1 cellular context compared by ENCODE assay signal in the genomic region with DNA sequence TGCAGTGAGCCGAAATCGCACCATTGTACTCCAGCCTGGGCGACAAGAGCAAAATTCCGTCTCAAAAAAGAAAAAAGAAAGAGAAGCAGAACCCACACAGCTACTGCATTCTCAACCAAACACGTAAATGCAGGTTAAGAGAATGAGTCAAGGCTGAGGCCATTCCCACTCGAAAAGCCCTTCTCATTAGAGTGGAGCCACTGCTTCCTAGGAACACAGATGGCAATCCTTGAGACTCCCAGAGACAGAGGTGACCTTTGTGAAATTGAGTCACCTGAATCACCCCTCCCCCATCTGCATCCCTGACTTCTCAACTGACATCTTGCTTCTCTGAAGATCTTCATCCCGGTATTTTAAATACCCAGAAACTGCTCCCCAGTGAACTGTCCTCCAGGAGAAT.
TF ChIP-seq lines count a peak whose summit lies in the region.

No MANE protein-coding gene starts in this region.

TF ChIP-seq in WTC11, 78 proteins besides CTCF, POLR2A, EP300 and RAD21:
- TF ChIP-seq ZNF416 (CRISPR knock-in tag; IDR thresholded peaks at IDR 0.05) (no peak), ZNF317 (CRISPR knock-in tag; IDR thresholded peaks at IDR 0.05; ENCODE audit: borderline replicate concordance, low read depth) (no peak), IRF2 (CRISPR knock-in tag; IDR thresholded peaks at IDR 0.05; ENCODE audit: borderline replicate concordance, low read depth) (no peak), GRHL2 (CRISPR knock-in tag; IDR thresholded peaks at IDR 0.05; ENCODE audit: insufficient replicate concordance, severe bottlenecking) (no peak), ZBTB21 (CRISPR knock-in tag; IDR thresholded peaks at IDR 0.05; ENCODE audit: borderline replicate concordance) (no peak), ZNF219 (CRISPR knock-in tag; IDR thresholded peaks at IDR 0.05; ENCODE audit: borderline replicate concordance) (no peak), ZNF396 (CRISPR knock-in tag; IDR thresholded peaks at IDR 0.05; ENCODE audit: borderline replicate concordance) (no peak), ZNF232 (CRISPR knock-in tag; IDR thresholded peaks at IDR 0.05) (no peak), ZNF121 (CRISPR knock-in tag; IDR thresholded peaks at IDR 0.05) (no peak), NR3C1 (CRISPR knock-in tag; conservative IDR thresholded peaks at IDR 0.05; ENCODE audit: low read depth) (no peak), GABPB1 (CRISPR knock-in tag; IDR thresholded peaks at IDR 0.05) (no peak), TCF7 (CRISPR knock-in tag; IDR thresholded peaks at IDR 0.05; ENCODE audit: low read depth) (no peak)
- TF ChIP-seq, protein P1, sequence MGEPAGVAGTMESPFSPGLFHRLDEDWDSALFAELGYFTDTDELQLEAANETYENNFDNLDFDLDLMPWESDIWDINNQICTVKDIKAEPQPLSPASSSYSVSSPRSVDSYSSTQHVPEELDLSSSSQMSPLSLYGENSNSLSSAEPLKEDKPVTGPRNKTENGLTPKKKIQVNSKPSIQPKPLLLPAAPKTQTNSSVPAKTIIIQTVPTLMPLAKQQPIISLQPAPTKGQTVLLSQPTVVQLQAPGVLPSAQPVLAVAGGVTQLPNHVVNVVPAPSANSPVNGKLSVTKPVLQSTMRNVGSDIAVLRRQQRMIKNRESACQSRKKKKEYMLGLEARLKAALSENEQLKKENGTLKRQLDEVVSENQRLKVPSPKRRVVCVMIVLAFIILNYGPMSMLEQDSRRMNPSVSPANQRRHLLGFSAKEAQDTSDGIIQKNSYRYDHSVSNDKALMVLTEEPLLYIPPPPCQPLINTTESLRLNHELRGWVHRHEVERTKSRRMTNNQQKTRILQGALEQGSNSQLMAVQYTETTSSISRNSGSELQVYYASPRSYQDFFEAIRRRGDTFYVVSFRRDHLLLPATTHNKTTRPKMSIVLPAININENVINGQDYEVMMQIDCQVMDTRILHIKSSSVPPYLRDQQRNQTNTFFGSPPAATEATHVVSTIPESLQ (CRISPR knock-in tag; IDR thresholded peaks at IDR 0.05), result no peak
- TF ChIP-seq, protein P2, sequence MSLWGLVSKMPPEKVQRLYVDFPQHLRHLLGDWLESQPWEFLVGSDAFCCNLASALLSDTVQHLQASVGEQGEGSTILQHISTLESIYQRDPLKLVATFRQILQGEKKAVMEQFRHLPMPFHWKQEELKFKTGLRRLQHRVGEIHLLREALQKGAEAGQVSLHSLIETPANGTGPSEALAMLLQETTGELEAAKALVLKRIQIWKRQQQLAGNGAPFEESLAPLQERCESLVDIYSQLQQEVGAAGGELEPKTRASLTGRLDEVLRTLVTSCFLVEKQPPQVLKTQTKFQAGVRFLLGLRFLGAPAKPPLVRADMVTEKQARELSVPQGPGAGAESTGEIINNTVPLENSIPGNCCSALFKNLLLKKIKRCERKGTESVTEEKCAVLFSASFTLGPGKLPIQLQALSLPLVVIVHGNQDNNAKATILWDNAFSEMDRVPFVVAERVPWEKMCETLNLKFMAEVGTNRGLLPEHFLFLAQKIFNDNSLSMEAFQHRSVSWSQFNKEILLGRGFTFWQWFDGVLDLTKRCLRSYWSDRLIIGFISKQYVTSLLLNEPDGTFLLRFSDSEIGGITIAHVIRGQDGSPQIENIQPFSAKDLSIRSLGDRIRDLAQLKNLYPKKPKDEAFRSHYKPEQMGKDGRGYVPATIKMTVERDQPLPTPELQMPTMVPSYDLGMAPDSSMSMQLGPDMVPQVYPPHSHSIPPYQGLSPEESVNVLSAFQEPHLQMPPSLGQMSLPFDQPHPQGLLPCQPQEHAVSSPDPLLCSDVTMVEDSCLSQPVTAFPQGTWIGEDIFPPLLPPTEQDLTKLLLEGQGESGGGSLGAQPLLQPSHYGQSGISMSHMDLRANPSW (CRISPR knock-in tag; conservative IDR thresholded peaks at IDR 0.05; ENCODE audit: low read depth), result no peak
- TF ChIP-seq, protein P3, sequence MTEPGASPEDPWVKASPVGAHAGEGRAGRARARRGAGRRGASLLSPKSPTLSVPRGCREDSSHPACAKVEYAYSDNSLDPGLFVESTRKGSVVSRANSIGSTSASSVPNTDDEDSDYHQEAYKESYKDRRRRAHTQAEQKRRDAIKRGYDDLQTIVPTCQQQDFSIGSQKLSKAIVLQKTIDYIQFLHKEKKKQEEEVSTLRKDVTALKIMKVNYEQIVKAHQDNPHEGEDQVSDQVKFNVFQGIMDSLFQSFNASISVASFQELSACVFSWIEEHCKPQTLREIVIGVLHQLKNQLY (CRISPR knock-in tag; IDR thresholded peaks at IDR 0.05), result no peak
- TF ChIP-seq, protein P4, sequence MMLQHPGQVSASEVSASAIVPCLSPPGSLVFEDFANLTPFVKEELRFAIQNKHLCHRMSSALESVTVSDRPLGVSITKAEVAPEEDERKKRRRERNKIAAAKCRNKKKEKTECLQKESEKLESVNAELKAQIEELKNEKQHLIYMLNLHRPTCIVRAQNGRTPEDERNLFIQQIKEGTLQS (CRISPR knock-in tag; conservative IDR thresholded peaks at IDR 0.05), result no peak
- TF ChIP-seq, protein P5, sequence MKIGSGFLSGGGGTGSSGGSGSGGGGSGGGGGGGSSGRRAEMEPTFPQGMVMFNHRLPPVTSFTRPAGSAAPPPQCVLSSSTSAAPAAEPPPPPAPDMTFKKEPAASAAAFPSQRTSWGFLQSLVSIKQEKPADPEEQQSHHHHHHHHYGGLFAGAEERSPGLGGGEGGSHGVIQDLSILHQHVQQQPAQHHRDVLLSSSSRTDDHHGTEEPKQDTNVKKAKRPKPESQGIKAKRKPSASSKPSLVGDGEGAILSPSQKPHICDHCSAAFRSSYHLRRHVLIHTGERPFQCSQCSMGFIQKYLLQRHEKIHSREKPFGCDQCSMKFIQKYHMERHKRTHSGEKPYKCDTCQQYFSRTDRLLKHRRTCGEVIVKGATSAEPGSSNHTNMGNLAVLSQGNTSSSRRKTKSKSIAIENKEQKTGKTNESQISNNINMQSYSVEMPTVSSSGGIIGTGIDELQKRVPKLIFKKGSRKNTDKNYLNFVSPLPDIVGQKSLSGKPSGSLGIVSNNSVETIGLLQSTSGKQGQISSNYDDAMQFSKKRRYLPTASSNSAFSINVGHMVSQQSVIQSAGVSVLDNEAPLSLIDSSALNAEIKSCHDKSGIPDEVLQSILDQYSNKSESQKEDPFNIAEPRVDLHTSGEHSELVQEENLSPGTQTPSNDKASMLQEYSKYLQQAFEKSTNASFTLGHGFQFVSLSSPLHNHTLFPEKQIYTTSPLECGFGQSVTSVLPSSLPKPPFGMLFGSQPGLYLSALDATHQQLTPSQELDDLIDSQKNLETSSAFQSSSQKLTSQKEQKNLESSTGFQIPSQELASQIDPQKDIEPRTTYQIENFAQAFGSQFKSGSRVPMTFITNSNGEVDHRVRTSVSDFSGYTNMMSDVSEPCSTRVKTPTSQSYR (CRISPR knock-in tag; IDR thresholded peaks at IDR 0.05), result no peak
- TF ChIP-seq, protein P6, sequence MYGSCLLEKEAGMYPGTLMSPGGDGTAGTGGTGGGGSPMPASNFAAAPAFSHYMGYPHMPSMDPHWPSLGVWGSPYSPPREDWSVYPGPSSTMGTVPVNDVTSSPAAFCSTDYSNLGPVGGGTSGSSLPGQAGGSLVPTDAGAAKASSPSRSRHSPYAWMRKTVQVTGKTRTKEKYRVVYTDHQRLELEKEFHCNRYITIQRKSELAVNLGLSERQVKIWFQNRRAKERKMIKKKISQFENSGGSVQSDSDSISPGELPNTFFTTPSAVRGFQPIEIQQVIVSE (CRISPR knock-in tag; IDR thresholded peaks at IDR 0.05; ENCODE audit: borderline replicate concordance), result no peak
- TF ChIP-seq, protein P7, sequence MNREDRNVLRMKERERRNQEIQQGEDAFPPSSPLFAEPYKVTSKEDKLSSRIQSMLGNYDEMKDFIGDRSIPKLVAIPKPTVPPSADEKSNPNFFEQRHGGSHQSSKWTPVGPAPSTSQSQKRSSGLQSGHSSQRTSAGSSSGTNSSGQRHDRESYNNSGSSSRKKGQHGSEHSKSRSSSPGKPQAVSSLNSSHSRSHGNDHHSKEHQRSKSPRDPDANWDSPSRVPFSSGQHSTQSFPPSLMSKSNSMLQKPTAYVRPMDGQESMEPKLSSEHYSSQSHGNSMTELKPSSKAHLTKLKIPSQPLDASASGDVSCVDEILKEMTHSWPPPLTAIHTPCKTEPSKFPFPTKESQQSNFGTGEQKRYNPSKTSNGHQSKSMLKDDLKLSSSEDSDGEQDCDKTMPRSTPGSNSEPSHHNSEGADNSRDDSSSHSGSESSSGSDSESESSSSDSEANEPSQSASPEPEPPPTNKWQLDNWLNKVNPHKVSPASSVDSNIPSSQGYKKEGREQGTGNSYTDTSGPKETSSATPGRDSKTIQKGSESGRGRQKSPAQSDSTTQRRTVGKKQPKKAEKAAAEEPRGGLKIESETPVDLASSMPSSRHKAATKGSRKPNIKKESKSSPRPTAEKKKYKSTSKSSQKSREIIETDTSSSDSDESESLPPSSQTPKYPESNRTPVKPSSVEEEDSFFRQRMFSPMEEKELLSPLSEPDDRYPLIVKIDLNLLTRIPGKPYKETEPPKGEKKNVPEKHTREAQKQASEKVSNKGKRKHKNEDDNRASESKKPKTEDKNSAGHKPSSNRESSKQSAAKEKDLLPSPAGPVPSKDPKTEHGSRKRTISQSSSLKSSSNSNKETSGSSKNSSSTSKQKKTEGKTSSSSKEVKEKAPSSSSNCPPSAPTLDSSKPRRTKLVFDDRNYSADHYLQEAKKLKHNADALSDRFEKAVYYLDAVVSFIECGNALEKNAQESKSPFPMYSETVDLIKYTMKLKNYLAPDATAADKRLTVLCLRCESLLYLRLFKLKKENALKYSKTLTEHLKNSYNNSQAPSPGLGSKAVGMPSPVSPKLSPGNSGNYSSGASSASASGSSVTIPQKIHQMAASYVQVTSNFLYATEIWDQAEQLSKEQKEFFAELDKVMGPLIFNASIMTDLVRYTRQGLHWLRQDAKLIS (CRISPR knock-in tag; IDR thresholded peaks at IDR 0.05; ENCODE audit: borderline replicate concordance), result no peak
- TF ChIP-seq, protein P8, sequence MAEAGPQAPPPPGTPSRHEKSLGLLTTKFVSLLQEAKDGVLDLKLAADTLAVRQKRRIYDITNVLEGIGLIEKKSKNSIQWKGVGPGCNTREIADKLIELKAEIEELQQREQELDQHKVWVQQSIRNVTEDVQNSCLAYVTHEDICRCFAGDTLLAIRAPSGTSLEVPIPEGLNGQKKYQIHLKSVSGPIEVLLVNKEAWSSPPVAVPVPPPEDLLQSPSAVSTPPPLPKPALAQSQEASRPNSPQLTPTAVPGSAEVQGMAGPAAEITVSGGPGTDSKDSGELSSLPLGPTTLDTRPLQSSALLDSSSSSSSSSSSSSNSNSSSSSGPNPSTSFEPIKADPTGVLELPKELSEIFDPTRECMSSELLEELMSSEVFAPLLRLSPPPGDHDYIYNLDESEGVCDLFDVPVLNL (CRISPR knock-in tag; IDR thresholded peaks at IDR 0.05; ENCODE audit: borderline replicate concordance, low read depth), result no peak
